ENCODE assay signal across 8 cellular contexts in the genomic region with DNA sequence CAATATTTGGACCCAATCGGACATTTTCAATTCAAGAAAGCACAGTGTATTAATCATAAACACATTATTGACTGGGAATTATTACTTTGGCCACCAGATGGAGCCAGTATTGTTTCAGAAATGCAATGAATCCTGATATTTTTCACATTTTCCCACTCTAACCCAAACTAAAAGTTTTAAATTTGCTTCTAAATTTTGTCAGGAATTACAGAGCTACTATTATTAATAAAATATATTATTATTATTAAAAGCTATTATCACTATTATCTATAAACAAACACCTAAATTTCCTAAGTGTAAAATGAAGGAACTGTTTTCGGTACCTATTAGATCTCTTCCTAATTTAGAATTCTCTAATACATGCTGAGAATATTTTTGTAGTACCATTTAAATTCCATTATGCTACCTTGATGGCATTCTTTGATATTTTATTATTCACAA.
DNase-seq lines count a peak whose midpoint lies in the region; ATAC-seq, FAIRE-seq and TF ChIP-seq lines count a peak whose summit lies in the region.

No MANE protein-coding gene starts in this region.

- TF ChIP-seq POLR2A in uterus (IDR thresholded peaks at IDR 0.05) (no peak), GM12892 (IDR thresholded peaks at IDR 0.05; ENCODE audit: low read depth, low read length) (no peak)

- intact Hi-C loops in left ventricle myocardium inferior (cut with micrococcal nuclease) = loop anchor here (5.0 kb wide), 1 partner anchor 553 kb away; no protein-coding TSS in a partner anchor
- intact Hi-C loops in right cardiac atrium (cut with DNase I) = loop anchor here in 3 of 4 donors (10.0 kb wide), 1 partner anchor 551 kb away; no protein-coding TSS in a partner anchor
- intact Hi-C loops in uterus (cut with DNase I; ENCODE audit: low total_unique reads) = no loop called here
- intact Hi-C loops in activated CD4-positive, alpha-beta T cell treated with anti-CD3 and anti-CD28 coated beads, Interleukin-2, amount 10 ng/mL, durations not matched to agents 24 days and 14 days (cut with micrococcal nuclease) = loop anchor here (5.0 to 10.0 kb wide), 3 partner anchors 553 to 1791 kb away; no protein-coding TSS in a partner anchor

- TF ChIP-seq CTCF in left ventricle myocardium inferior (IDR thresholded peaks at IDR 0.05; ENCODE audit: borderline replicate concordance) = peak; percentile 75
- TF ChIP-seq CTCF in uterus (IDR thresholded peaks at IDR 0.05) = peak in 3 of 4 experiments; percentile 28 to 34 (median 30)

- H3K4me3 Mint-ChIP-seq in activated CD4-positive, alpha-beta T cell treated with anti-CD3 and anti-CD28 coated beads, Interleukin-2, amount 10 ng/mL, durations not matched to agents 24 days and 14 days = no peak overlapping the region
- H3K4me3 Mint-ChIP-seq in T-helper 2 cell treated with Interferon-gamma antibody and Interleukin-4, amounts not matched to agents 5 μg/mL and 100 μg/mL, for 36 hours = no peak overlapping the region

- no peaks in the 10 kb centered on the region for H3K27me3 Mint-ChIP-seq in activated CD4-positive, alpha-beta T cell treated with anti-CD3 and anti-CD28 coated beads, Interleukin-2, amount 10 ng/mL, durations not matched to agents 24 days and 14 days
- H3K27me3 Mint-ChIP-seq in T-helper 2 cell treated with Interferon-gamma antibody and Interleukin-4, amounts not matched to agents 5 μg/mL and 100 μg/mL, for 36 hours (ENCODE audit: low read depth) = no peaks in the 10 kb centered on the region

- no peak overlapping the region for H3K4me3 ChIP-seq in left ventricle myocardium inferior
- H3K4me3 ChIP-seq in right cardiac atrium (ENCODE audit: low read length) = no peak overlapping the region
- H3K4me3 ChIP-seq in uterus = no peak overlapping the region

- H3K27ac ChIP-seq in left ventricle myocardium inferior (replicated peaks) = no peak overlapping the region
- H3K27ac ChIP-seq in right cardiac atrium (ENCODE audit: low read length) = no peak overlapping the region
- H3K27ac ChIP-seq in uterus = no peak overlapping the region

- no peaks in the 10 kb centered on the region for H3K36me3 ChIP-seq in left ventricle myocardium inferior
- H3K36me3 ChIP-seq in uterus = no peaks in the 10 kb centered on the region

- no peak for DNase-seq in left ventricle myocardium inferior
- DNase-seq in right cardiac atrium = no peak
- peak; percentile 36 for DNase-seq in RPMI8226
- DNase-seq in germinal center (ENCODE audit: low spot score) = peak; percentile 5
- no peak for DNase-seq in uterus
- DNase-seq in activated CD4-positive, alpha-beta T cell treated with anti-CD3 and anti-CD28 coated beads, Interleukin-2, amount 10 ng/mL, durations not matched to agents 24 days and 14 days = no peak
- DNase-seq in GM12892 (ENCODE audit: insufficient read length) = no peak
- no peak for DNase-seq in T-helper 2 cell treated with Interferon-gamma antibody and Interleukin-4, amounts not matched to agents 5 μg/mL and 100 μg/mL, for 36 hours (ENCODE audit: low spot score)

- no peaks in the 10 kb centered on the region for H3K36me3 Mint-ChIP-seq in activated CD4-positive, alpha-beta T cell treated with anti-CD3 and anti-CD28 coated beads, Interleukin-2, amount 10 ng/mL, durations not matched to agents 24 days and 14 days (ENCODE audit: low read depth)
- no peaks in the 10 kb centered on the region for H3K36me3 Mint-ChIP-seq in T-helper 2 cell treated with Interferon-gamma antibody and Interleukin-4, amounts not matched to agents 5 μg/mL and 100 μg/mL, for 36 hours (ENCODE audit: low read depth)

- no peak overlapping the region for H3K27ac Mint-ChIP-seq in activated CD4-positive, alpha-beta T cell treated with anti-CD3 and anti-CD28 coated beads, Interleukin-2, amount 10 ng/mL, durations not matched to agents 24 days and 14 days
- no peak overlapping the region for H3K27ac Mint-ChIP-seq in T-helper 2 cell treated with Interferon-gamma antibody and Interleukin-4, amounts not matched to agents 5 μg/mL and 100 μg/mL, for 36 hours

- H3K4me1 Mint-ChIP-seq in activated CD4-positive, alpha-beta T cell treated with anti-CD3 and anti-CD28 coated beads, Interleukin-2, amount 10 ng/mL, durations not matched to agents 24 days and 14 days = no peaks in the 10 kb centered on the region
- no peaks in the 10 kb centered on the region for H3K4me1 Mint-ChIP-seq in T-helper 2 cell treated with Interferon-gamma antibody and Interleukin-4, amounts not matched to agents 5 μg/mL and 100 μg/mL, for 36 hours (ENCODE audit: low read depth)

- WGBS in right cardiac atrium = 63% methylated on average over 2 of the region's 2 CpGs

- H3K9me3 ChIP-seq in left ventricle myocardium inferior (replicated peaks) = no peaks in the 10 kb centered on the region
- H3K9me3 ChIP-seq in right cardiac atrium (ENCODE audit: control insufficient read depth, low read length) = no peaks in the 10 kb centered on the region
- H3K9me3 ChIP-seq in uterus = no peaks in the 10 kb centered on the region

- H3K27me3 ChIP-seq in left ventricle myocardium inferior (ENCODE audit: low read depth) (no peaks in the 10 kb centered on the region), right cardiac atrium (ENCODE audit: control insufficient read depth, insufficient read depth) (no peaks in the 10 kb centered on the region), uterus (no peaks in the 10 kb centered on the region)

- ATAC-seq in right cardiac atrium = no peak

- H3K9me3 Mint-ChIP-seq in activated CD4-positive, alpha-beta T cell treated with anti-CD3 and anti-CD28 coated beads, Interleukin-2, amount 10 ng/mL, durations not matched to agents 24 days and 14 days = no peaks in the 10 kb centered on the region
- no peaks in the 10 kb centered on the region for H3K9me3 Mint-ChIP-seq in T-helper 2 cell treated with Interferon-gamma antibody and Interleukin-4, amounts not matched to agents 5 μg/mL and 100 μg/mL, for 36 hours

- FAIRE-seq in GM12892 (lab: Jason Lieb, UNC) = no peak

- H3K4me1 ChIP-seq in left ventricle myocardium inferior (no peaks in the 10 kb centered on the region), right cardiac atrium (ENCODE audit: control insufficient read depth, insufficient read depth, low read length) (no peaks in the 10 kb centered on the region), uterus (no peaks in the 10 kb centered on the region)

Comparison
In these comparisons a context has a peak if more than half of its experiments do, and no peak if none do; other contexts are left out.
1. DNase-seq: peak in RPMI8226 (single experiment) and germinal center (single experiment); none in left ventricle myocardium inferior (single experiment), right cardiac atrium (0 of 3), uterus (0 of 2), activated CD4-positive, alpha-beta T cell treated with anti-CD3 and anti-CD28 coated beads, Interleukin-2, amount 10 ng/mL, durations not matched to agents 24 days and 14 days (single experiment), GM12892 (single experiment) and T-helper 2 cell treated with Interferon-gamma antibody and Interleukin-4, amounts not matched to agents 5 μg/mL and 100 μg/mL, for 36 hours (single experiment).